Comparison of ENCODE assay signal across 11 cellular contexts in the genomic region with DNA sequence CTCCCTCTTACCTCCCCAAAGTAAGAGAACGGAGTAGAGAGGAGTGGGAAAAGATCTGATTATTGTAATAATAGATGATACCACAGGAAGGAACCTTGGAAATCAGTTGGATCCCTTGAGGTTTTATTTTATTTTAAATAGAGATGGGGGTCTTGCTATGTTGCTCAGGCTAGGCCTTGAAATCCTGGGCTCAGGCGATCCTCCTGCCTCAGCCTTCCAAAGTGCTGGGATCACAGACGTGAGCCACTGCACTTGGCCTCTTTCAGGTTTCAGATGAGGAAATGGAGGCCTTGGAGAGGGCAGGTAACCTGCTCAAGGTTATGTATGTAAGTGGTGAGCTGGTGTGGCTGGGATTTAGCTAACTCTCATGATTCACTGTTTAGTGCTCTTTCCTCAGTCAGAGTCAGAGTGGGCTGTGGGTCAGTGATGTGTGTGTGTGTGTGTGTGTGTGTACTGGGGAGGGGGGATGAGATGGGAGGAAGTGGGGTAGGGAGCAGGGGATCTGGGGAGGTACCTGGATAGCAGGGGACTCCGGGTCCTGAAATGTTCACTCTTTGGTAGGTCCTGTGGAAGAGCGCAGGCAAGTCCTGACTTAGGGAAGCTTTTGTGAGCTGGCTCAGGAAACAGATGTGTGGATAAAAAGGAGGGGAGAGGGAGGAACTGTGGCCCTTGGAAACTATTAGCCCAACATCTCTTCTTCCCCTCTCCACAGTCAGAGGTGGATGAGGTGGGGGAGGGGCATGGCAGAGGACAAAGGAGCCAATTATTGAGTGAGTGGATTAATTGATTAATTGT. TPM values are rescaled to one million over a fixed set of nuclear protein-coding genes. Genes with fewer than 3 reads are reported as not detected.
DNase-seq lines count a peak whose midpoint lies in the region; ATAC-seq and TF ChIP-seq lines count a peak whose summit lies in the region.
"Had no signal": no experiment of that assay in that cellular context is flagged by ENCODE, and none has a peak within 500 bp of the region (broad histone marks: within the 10 kb centered on the region; RNA-seq: fewer than 3 reads in every experiment).

No MANE protein-coding gene starts in this region.

- H3K4me3 Mint-ChIP-seq in activated naive CD8-positive, alpha-beta T cell treated with anti-CD3 and anti-CD28 coated beads for 36 hours: peak overlapping the region; percentile 61

- H4K20me1 ChIP-seq in HCT116 (ENCODE audit: insufficient read depth): no peaks in the 10 kb centered on the region

- H3K9ac ChIP-seq in HCT116 (ENCODE audit: low read length): 0 out of 2 replicates have a peak overlapping the region, but pooled peaks have one; percentile 25

- no peaks in the 10 kb centered on the region for H3K9me2 ChIP-seq in HCT116 (ENCODE audit: insufficient read depth)

- DNase-seq in HCT116 (ENCODE audit: low read depth, low spot score) (no peak), lower lobe of right lung (no peak), erythroblast (lab: John Stamatoyannopoulos, UW) (no peak), GDM1 (lab: John Stamatoyannopoulos, UW) (no peak), omental fat pad (ENCODE audit: low spot score) (no peak)
- DNase-seq in activated naive CD8-positive, alpha-beta T cell treated with anti-CD3 and anti-CD28 coated beads for 36 hours: no peak
- DNase-seq in stimulated activated naive CD4-positive, alpha-beta T cell treated with Interleukin-2 at 50 U/mL for 16 hours (lab: John Stamatoyannopoulos, UW): no peak

- peaks cover 47% of the 10 kb centered on the region for H3K27me3 Mint-ChIP-seq in activated naive CD8-positive, alpha-beta T cell treated with anti-CD3 and anti-CD28 coated beads for 36 hours

- RAD21 ChIA-PET in HCT116 (lab: Charles Lee; ENCODE audit: low non-redundant PET in 1 of 2, low total read pairs in 2 of 2, uncharacterized antibody in 2 of 2, unreplicated experiment in 2 of 2): interaction anchor here (0.6 to 1.1 kb wide), 3 partner anchors 80 to 298 kb away, joined by 4 to 8 read pairs (median 5); no protein-coding TSS in a partner anchor

- no peak for TF ChIP-seq RAD21 in HCT116 (IDR thresholded peaks at IDR 0.05; ENCODE audit: low read depth)

- POLR2A ChIA-PET in HCT116 (lab: Charles Lee): interaction anchor here (1.5 kb wide), 1 partner anchor 11 kb away, joined by 5 read pairs; no protein-coding TSS in a partner anchor

- H3K4me1 ChIP-seq in HCT116 (ENCODE audit: control insufficient read depth in 1 of 2, insufficient read depth in 2 of 2, low read length in 2 of 2) (peaks cover 3 to 13% of the 10 kb centered on the region in 2 experiments; a peak in 3 of 4 replicates), lower lobe of right lung (peaks cover 17% of the 10 kb centered on the region)

- BruUV-seq in HCT116 (replicated peaks; lab: Mats Ljungman, UMichigan): no TSS peak

- no peaks in the 10 kb centered on the region for H3K36me3 Mint-ChIP-seq in activated naive CD8-positive, alpha-beta T cell treated with anti-CD3 and anti-CD28 coated beads for 36 hours
- H3K36me3 Mint-ChIP-seq: activated naive CD4-positive, alpha-beta T cell treated with anti-CD3 and anti-CD28 coated beads, Interleukin-2, amount 10 ng/mL, durations not matched to agents 7 days and 5 days had no signal

- H2AFZ ChIP-seq in HCT116 (ENCODE audit: low read depth, low read length, poor library complexity, severe bottlenecking): peak overlapping the region; percentile 96

- peak overlapping the region; percentile 78 for H3K4me2 ChIP-seq in HCT116 (ENCODE audit: low read length)

- peaks cover 10% of the 10 kb centered on the region for H3K4me1 Mint-ChIP-seq in activated naive CD8-positive, alpha-beta T cell treated with anti-CD3 and anti-CD28 coated beads for 36 hours

- TF ChIP-seq POLR2A in HCT116 (IDR thresholded peaks at IDR 0.05; ENCODE audit: borderline replicate concordance, extremely low read depth, insufficient read depth, insufficient read length): no peak
- no peak for TF ChIP-seq POLR2A in erythroblast (IDR thresholded peaks at IDR 0.05; ENCODE audit: low read length)

- CTCF ChIA-PET in HCT116 (lab: Charles Lee): interaction anchor here (0.6 to 4.0 kb wide), 16 partner anchors 11 to 495 kb away, joined by 3 to 70 read pairs (median 4); a partner anchor contains a TSS

- TF ChIP-seq CTCF in C4-2B (conservative IDR thresholded peaks at IDR 0.05): no peak
- no peak for TF ChIP-seq CTCF in HCT116 (IDR thresholded peaks at IDR 0.05 in 2 of 3, conservative IDR thresholded peaks at IDR 0.05 in 1 of 3; ENCODE audit: borderline replicate concordance in 1 of 3, insufficient read depth in 1 of 3, low read depth in 2 of 3, low read length in 2 of 3)
- no peak for TF ChIP-seq CTCF in lower lobe of right lung (IDR thresholded peaks at IDR 0.05)
- no peak for TF ChIP-seq CTCF in omental fat pad (IDR thresholded peaks at IDR 0.05)

- no peaks in the 10 kb centered on the region for H3K9me3 Mint-ChIP-seq in activated naive CD8-positive, alpha-beta T cell treated with anti-CD3 and anti-CD28 coated beads for 36 hours
- H3K9me3 Mint-ChIP-seq: activated naive CD4-positive, alpha-beta T cell treated with anti-CD3 and anti-CD28 coated beads, Interleukin-2, amount 10 ng/mL, durations not matched to agents 7 days and 5 days had no signal

- H3K27ac ChIP-seq in C4-2B (peak overlapping the region; percentile 95), HCT116 (ENCODE audit: low read depth, low read length) (no peak overlapping the region), lower lobe of right lung (no peak overlapping the region)
- H3K27ac ChIP-seq: esophagus muscularis mucosa, vagina had no signal

- H3K9me3 ChIP-seq in HCT116 (ENCODE audit: control insufficient read depth in 1 of 2, insufficient read depth in 1 of 2, low read depth in 1 of 2, low read length in 2 of 2) (no peaks in the 10 kb centered on the region), lower lobe of right lung (no peaks in the 10 kb centered on the region)
- H3K9me3 ChIP-seq: esophagus muscularis mucosa, vagina had no signal

- intact Hi-C loops in HCT116 (cut with micrococcal nuclease) (no loop called here), lower lobe of right lung (cut with DNase I) (no loop called here)

- peak; percentile 26 for ATAC-seq in HCT116
- peak in 1 of 2 donors; percentile 4 for ATAC-seq in lower lobe of right lung
- ATAC-seq in omental fat pad (ENCODE audit: low FRiP score): no peak

- H3K4me3 ChIP-seq in HCT116 (replicated peaks in 1 of 2; ENCODE audit: low read depth in 1 of 2, low read length in 2 of 2) (peak overlapping the region in 1 of 2 experiments; percentile 37; a peak in 1 of 4 replicates), lower lobe of right lung (peak overlapping the region; percentile 23)
- H3K4me3 ChIP-seq: vagina had no signal

- H3K36me3 ChIP-seq in HCT116 (ENCODE audit: control insufficient read depth in 1 of 2, insufficient read depth in 2 of 2, low read length in 2 of 2) (no peaks in the 10 kb centered on the region), lower lobe of right lung (no peaks in the 10 kb centered on the region)
- H3K36me3 ChIP-seq: esophagus muscularis mucosa, vagina had no signal

- no peaks in the 10 kb centered on the region for H3K79me2 ChIP-seq in HCT116 (ENCODE audit: insufficient read depth, low read length)

- no peak overlapping the region for H3K27ac Mint-ChIP-seq in activated naive CD8-positive, alpha-beta T cell treated with anti-CD3 and anti-CD28 coated beads for 36 hours
- H3K27ac Mint-ChIP-seq: activated naive CD4-positive, alpha-beta T cell treated with anti-CD3 and anti-CD28 coated beads, Interleukin-2, amount 10 ng/mL, durations not matched to agents 7 days and 5 days had no signal

- H3K27me3 ChIP-seq in HCT116 (ENCODE audit: insufficient read depth, low read length) (peaks cover 6% of the 10 kb centered on the region; the same call in 1 of the 2 replicates), lower lobe of right lung (ENCODE audit: low read depth) (peaks cover 36% of the 10 kb centered on the region)
- H3K27me3 ChIP-seq: vagina had no signal

TF ChIP-seq in HCT116, 20 proteins besides CTCF, POLR2A, EP300 and RAD21 (continues in another document):
- no peak for TF ChIP-seq ZFX (IDR thresholded peaks at IDR 0.05)
- no peak for TF ChIP-seq SRF (IDR thresholded peaks at IDR 0.05; ENCODE audit: low read depth)
- TF ChIP-seq TCF7L2 (IDR thresholded peaks at IDR 0.05; ENCODE audit: borderline replicate concordance, extremely low read depth, insufficient read depth, insufficient read length): no peak
- no peak for TF ChIP-seq EZH2 (IDR thresholded peaks at IDR 0.05)
- no peak for TF ChIP-seq SIN3A (IDR thresholded peaks at IDR 0.05; ENCODE audit: low read depth)
- no peak for TF ChIP-seq ZNF274 (IDR thresholded peaks at IDR 0.05; ENCODE audit: low read depth, low read length)
- TF ChIP-seq, protein P1, sequence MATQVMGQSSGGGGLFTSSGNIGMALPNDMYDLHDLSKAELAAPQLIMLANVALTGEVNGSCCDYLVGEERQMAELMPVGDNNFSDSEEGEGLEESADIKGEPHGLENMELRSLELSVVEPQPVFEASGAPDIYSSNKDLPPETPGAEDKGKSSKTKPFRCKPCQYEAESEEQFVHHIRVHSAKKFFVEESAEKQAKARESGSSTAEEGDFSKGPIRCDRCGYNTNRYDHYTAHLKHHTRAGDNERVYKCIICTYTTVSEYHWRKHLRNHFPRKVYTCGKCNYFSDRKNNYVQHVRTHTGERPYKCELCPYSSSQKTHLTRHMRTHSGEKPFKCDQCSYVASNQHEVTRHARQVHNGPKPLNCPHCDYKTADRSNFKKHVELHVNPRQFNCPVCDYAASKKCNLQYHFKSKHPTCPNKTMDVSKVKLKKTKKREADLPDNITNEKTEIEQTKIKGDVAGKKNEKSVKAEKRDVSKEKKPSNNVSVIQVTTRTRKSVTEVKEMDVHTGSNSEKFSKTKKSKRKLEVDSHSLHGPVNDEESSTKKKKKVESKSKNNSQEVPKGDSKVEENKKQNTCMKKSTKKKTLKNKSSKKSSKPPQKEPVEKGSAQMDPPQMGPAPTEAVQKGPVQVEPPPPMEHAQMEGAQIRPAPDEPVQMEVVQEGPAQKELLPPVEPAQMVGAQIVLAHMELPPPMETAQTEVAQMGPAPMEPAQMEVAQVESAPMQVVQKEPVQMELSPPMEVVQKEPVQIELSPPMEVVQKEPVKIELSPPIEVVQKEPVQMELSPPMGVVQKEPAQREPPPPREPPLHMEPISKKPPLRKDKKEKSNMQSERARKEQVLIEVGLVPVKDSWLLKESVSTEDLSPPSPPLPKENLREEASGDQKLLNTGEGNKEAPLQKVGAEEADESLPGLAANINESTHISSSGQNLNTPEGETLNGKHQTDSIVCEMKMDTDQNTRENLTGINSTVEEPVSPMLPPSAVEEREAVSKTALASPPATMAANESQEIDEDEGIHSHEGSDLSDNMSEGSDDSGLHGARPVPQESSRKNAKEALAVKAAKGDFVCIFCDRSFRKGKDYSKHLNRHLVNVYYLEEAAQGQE (IDR thresholded peaks at IDR 0.05; ENCODE audit: low read depth): no peak

RNA-seq across cellular contexts. Expression of a gene that starts 4.7 kb away (rescaled TPM):
- total RNA-seq in HCT116 (2021; ENCODE audit: unreplicated experiment): not detected
- not detected in 2 replicates for polyA plus RNA-seq in HCT116 (2012)
- not detected for total RNA-seq in activated naive CD8-positive, alpha-beta T cell treated with anti-CD3 and anti-CD28 coated beads for 36 hours
- not detected for total RNA-seq in lower lobe of right lung
- total RNA-seq in omental fat pad: not detected
- total RNA-seq: esophagus muscularis mucosa, vagina had no signal

RNA-seq across cellular contexts. Expression of a gene that starts 29.2 kb away (rescaled TPM):
- total RNA-seq in HCT116 (2021; ENCODE audit: unreplicated experiment) (42.6 TPM), lower lobe of right lung (212 TPM), omental fat pad (100 to 1,000 TPM; 183 to 262 (median 242) TPM)
- 33.2 and 36.3 TPM in 2 replicates for polyA plus RNA-seq in HCT116 (2012)
- total RNA-seq in activated naive CD8-positive, alpha-beta T cell treated with anti-CD3 and anti-CD28 coated beads for 36 hours: 1 to 10 TPM; 8.8 to 9.6 TPM
